Comparison of ENCODE assay signal across 22 cellular contexts in genomic region chr4:106312377-106312776, GRCh38. TPM values are rescaled to one million over a fixed set of nuclear protein-coding genes. Genes with fewer than 3 reads are reported as not detected.
DNase-seq lines count a peak whose midpoint lies in the region; ATAC-seq and TF ChIP-seq lines count a peak whose summit lies in the region.
"Had no signal": no experiment of that assay in that cellular context is flagged by ENCODE, and none has a peak within 500 bp of the region (broad histone marks: within the 10 kb centered on the region; RNA-seq: fewer than 3 reads in every experiment).

No MANE protein-coding gene starts in this region.

- H3K4me3 ChIP-seq in AG04449 (ENCODE audit: low read depth, low read length) (no peak overlapping the region), adipocyte (ENCODE audit: low read length) (peak overlapping the region; percentile 73), fibroblast of villous mesenchyme (ENCODE audit: low read depth, low read length) (no peak overlapping the region)
- H3K4me3 ChIP-seq: gastrocnemius medialis, prostate gland, stomach had no signal

- ATAC-seq in HG03108 (IDR thresholded peaks at IDR 0.05; ENCODE audit: unreplicated experiment), result no peak
- ATAC-seq in GM21825 (IDR thresholded peaks at IDR 0.05; ENCODE audit: unreplicated experiment), result no peak
- ATAC-seq: gastrocnemius medialis; left ventricle myocardium superior; naive thymus-derived CD8-positive, alpha-beta T cell had no signal

- H3K36me3 ChIP-seq in adipocyte (ENCODE audit: control insufficient read depth, insufficient read depth, low read length, severe bottlenecking), result no peaks in the 10 kb centered on the region
- H3K36me3 ChIP-seq: prostate gland had no signal

- peaks cover 53% of the 10 kb centered on the region for H3K4me1 ChIP-seq in adipocyte (ENCODE audit: control insufficient read depth, insufficient read depth, low read length)

- H3K9ac ChIP-seq in adipocyte (ENCODE audit: low read length), result peak overlapping the region; percentile 48

- CTCF ChIA-PET in AG04449 (lab: Yijun Ruan, JAX), result no interaction called here

- no peaks in the 10 kb centered on the region for H3K27me3 ChIP-seq in adipocyte (replicated peaks; ENCODE audit: control insufficient read depth, insufficient read depth, low read length)
- H3K27me3 ChIP-seq: gastrocnemius medialis, stomach had no signal

- H3K9me3 ChIP-seq in adipocyte (ENCODE audit: control insufficient read depth, low read length), result no peaks in the 10 kb centered on the region
- H3K9me3 ChIP-seq: gastrocnemius medialis, prostate gland, stomach had no signal

- DNase-seq in AG04449 (ENCODE audit: low read depth, low spot score), result peak; percentile 40
- DNase-seq in EH (ENCODE audit: low read depth), result peak; percentile 80
- peak; percentile 89 for DNase-seq in adipocyte (ENCODE audit: low read depth)
- peak; percentile 36 for DNase-seq in fibroblast of villous mesenchyme (ENCODE audit: low read depth)
- DNase-seq in DMS79 treated with DMSO at 0.1 percent for 48 hours (lab: John Stamatoyannopoulos, UW), result no peak
- no peak for DNase-seq in NOMO-1 treated with DMSO at 0.1 percent for 48 hours (lab: John Stamatoyannopoulos, UW; ENCODE audit: unreplicated experiment)
- DNase-seq: DMS79; effector memory CD4-positive, alpha-beta T cell; gastrocnemius medialis; GOT3; left ventricle myocardium superior; MM.1S; naive thymus-derived CD8-positive, alpha-beta T cell; NCI-H2029; NCI-H510A treated with DMSO at 0.1 percent for 48 hours; stimulated activated CD4-positive, alpha-beta T cell treated with anti-CD3 and anti-CD28 coated beads, Interleukin-12 subunit alpha, Interleukin-12 subunit beta, amount 100 ng/mL, for 4 hours; stomach had no signal

- no peak for TF ChIP-seq CTCF in AG04449 (IDR thresholded peaks at IDR 0.05; ENCODE audit: insufficient read depth, low read length, missing control alignments)
- no peak for TF ChIP-seq CTCF in fibroblast of villous mesenchyme (IDR thresholded peaks at IDR 0.05; ENCODE audit: insufficient read depth, low read depth, low read length)

- POLR2A ChIA-PET in AG04449 (lab: Yijun Ruan, JAX), result interaction anchor here (0.7 kb wide), 1 partner anchor 492 kb away, joined by 3 read pairs; no protein-coding TSS in a partner anchor

RNA-seq across cellular contexts. Expression of gene TBCK, which starts 3.6 kb away (rescaled TPM):
- total RNA-seq in fibroblast of villous mesenchyme, result 41.6 and 80.3 TPM in 2 replicates

RNA-seq across cellular contexts. Expression of gene AIMP1, which starts 4.0 kb away (rescaled TPM):
- 24.2 and 27.6 TPM in 2 replicates for total RNA-seq in fibroblast of villous mesenchyme

RNA-seq across cellular contexts. Expression of gene GIMD1, which starts 56.2 kb away (rescaled TPM):
- total RNA-seq in fibroblast of villous mesenchyme, result not detected in 2 replicates
- total RNA-seq: activated T-helper 2 cell treated with anti-CD3 and anti-CD28 coated beads, Interferon-gamma antibody, Interleukin-2, Interleukin-4, amounts not matched to agents 10 μg/mL and 5 μg/mL and 100 μg/mL, durations not matched to agents 14 hours and 24 hours and 36 hours; gastrocnemius medialis; HT1080; left ventricle myocardium superior; naive thymus-derived CD8-positive, alpha-beta T cell; prostate gland; stomach had no signal

Comparison
In these comparisons a context has a peak if more than half of its experiments do, and no peak if none do; other contexts are left out.
1. DNase-seq: peak in AG04449 (single experiment), EH (single experiment), adipocyte (single experiment) and fibroblast of villous mesenchyme (single experiment); none in DMS79 treated with DMSO at 0.1 percent for 48 hours (single experiment) and NOMO-1 treated with DMSO at 0.1 percent for 48 hours (single experiment).